ENCODE assay signal across 31 cellular contexts in genomic region chr19:8616861-8617260, GRCh38. TPM values are rescaled to one million over a fixed set of nuclear protein-coding genes. Genes with fewer than 3 reads are reported as not detected.
"Had no signal": no experiment of that assay in that cellular context is flagged by ENCODE, and none has a peak within 500 bp of the region (broad histone marks: within the 10 kb centered on the region; RNA-seq: fewer than 3 reads in every experiment).

No MANE protein-coding gene starts in this region.

- H3K9me3 ChIP-seq: left ventricle myocardium inferior, ovary, prostate gland, sigmoid colon, stomach, testis, thyroid gland, transverse colon, upper lobe of left lung, vagina had no signal

- H3K4me3 ChIP-seq: left ventricle myocardium inferior, lung, ovary, prostate gland, sigmoid colon, stomach, testis, thyroid gland, transverse colon, upper lobe of left lung, vagina had no signal

- H3K9me3 Mint-ChIP-seq: immature natural killer cell; mesothelial cell of epicardium; natural killer cell; nephron progenitor cell; stimulated activated naive B cell treated with anti-CD40 and anti-IgM and Interleukin-4, amounts not matched to agents 10 μg/mL and 1 μg/mL and 100 μg/mL, for 72 hours had no signal

- H3K4me1 ChIP-seq: prostate gland, testis, thyroid gland, transverse colon had no signal

- H3K36me3 Mint-ChIP-seq: immature natural killer cell; mesothelial cell of epicardium; naive B cell; natural killer cell; stimulated activated naive B cell treated with anti-CD40 and anti-IgM and Interleukin-4, amounts not matched to agents 10 μg/mL and 1 μg/mL and 100 μg/mL, for 72 hours had no signal

- H3K27ac Mint-ChIP-seq: mesothelial cell of epicardium; natural killer cell; nephron progenitor cell; stimulated activated naive B cell treated with anti-CD40 and anti-IgM and Interleukin-4, amounts not matched to agents 10 μg/mL and 1 μg/mL and 100 μg/mL, for 72 hours had no signal

- H3K4me3 Mint-ChIP-seq: immature natural killer cell; mesothelial cell of epicardium; naive B cell; natural killer cell; nephron progenitor cell; stimulated activated naive B cell treated with anti-CD40 and anti-IgM and Interleukin-4, amounts not matched to agents 10 μg/mL and 1 μg/mL and 100 μg/mL, for 72 hours had no signal

- H3K36me3 ChIP-seq: left ventricle myocardium inferior, ovary, prostate gland, sigmoid colon, stomach, thyroid gland, transverse colon, upper lobe of left lung, vagina had no signal

- H3K27me3 ChIP-seq: ovary, sigmoid colon, testis, thyroid gland, transverse colon, upper lobe of left lung, vagina had no signal

- FAIRE-seq: islet of Langerhans, small intestine had no signal

- ATAC-seq: natural killer cell; right cardiac atrium; stimulated activated naive B cell treated with anti-CD40 and anti-IgM and Interleukin-4, amounts not matched to agents 10 μg/mL and 1 μg/mL and 100 μg/mL, for 72 hours; stimulated activated naive CD8-positive, alpha-beta T cell treated with anti-CD3 and anti-CD28 coated beads, Interleukin-15, Interleukin-2, amounts not matched to agents 100 U/mL and 50 U/mL, for 24 hours had no signal

- DNase-seq: hypothalamus; immature natural killer cell; left ventricle myocardium inferior; mesendoderm; naive B cell; natural killer cell; nephron progenitor cell; ovary; retina; sigmoid colon; small intestine; stimulated activated CD4-positive, alpha-beta T cell treated with anti-CD3 and anti-CD28 coated beads, Interleukin-1b, Interleukin-23, amount 100 ng/mL, for 48 hours; stimulated activated CD4-positive, alpha-beta T cell treated with anti-CD3 and anti-CD28 coated beads, Interleukin-2, amount 100 ng/mL, for 48 hours; stimulated activated naive B cell treated with anti-CD40 and anti-IgM and Interleukin-4, amounts not matched to agents 10 μg/mL and 1 μg/mL and 100 μg/mL, for 72 hours; stimulated activated naive CD8-positive, alpha-beta T cell treated with anti-CD3 and anti-CD28 coated beads, Interleukin-15, Interleukin-2, amounts not matched to agents 100 U/mL and 50 U/mL, for 24 hours; stomach; testis; thyroid gland; transverse colon; upper lobe of left lung had no signal

- H3K27ac ChIP-seq: left ventricle myocardium inferior, ovary, prostate gland, sigmoid colon, stomach, testis, thyroid gland, transverse colon, upper lobe of left lung, vagina had no signal

RNA-seq across cellular contexts. Expression of gene NFILZ, which starts 13.6 kb away (rescaled TPM):
- total RNA-seq: kidney epithelial cell, left ventricle myocardium inferior, lower leg skin, lung, mesothelial cell of epicardium, mononuclear cell, natural killer cell, omental fat pad, ovary, prostate gland, right cardiac atrium, sigmoid colon, stomach, thyroid gland, transverse colon, upper lobe of left lung, urinary bladder, vagina had no signal
- polyA plus RNA-seq: immature natural killer cell, lung, ovary, right cardiac atrium, sigmoid colon, small intestine, stomach, urinary bladder had no signal
